1 cellular context compared by ENCODE assay signal in genomic region chr1:19882111-19883071, GRCh38.
TF ChIP-seq lines count a peak whose summit lies in the region.

Gene OTUD3, plus strand, starts transcription at chr1:19882395. Its CDS starts 119 bp downstream, at chr1:19882514.

TF ChIP-seq in K562, 482 proteins besides CTCF, POLR2A, EP300 and RAD21 (continued from another document and continues in another):
- 0 out of 2 replicates have a peak, but pooled peaks have one; percentile 18 for TF ChIP-seq SREBF1 (IDR thresholded peaks at IDR 0.05; ENCODE audit: borderline replicate concordance, low read depth, low read length)
- TF ChIP-seq ZNF175 (CRISPR knock-in tag; IDR thresholded peaks at IDR 0.05; ENCODE audit: low read depth): no peak
- TF ChIP-seq HDAC8 (tag; IDR thresholded peaks at IDR 0.05): no peak
- peak; percentile 86 for TF ChIP-seq ATF7 (IDR thresholded peaks at IDR 0.05)
- TF ChIP-seq ARHGAP35 (IDR thresholded peaks at IDR 0.05; ENCODE audit: partially characterized antibody): no peak
- TF ChIP-seq ARID4B (CRISPR knock-in tag; IDR thresholded peaks at IDR 0.05): peak; percentile 93
- TF ChIP-seq ARID3A (IDR thresholded peaks at IDR 0.05; ENCODE audit: borderline replicate concordance, low read depth, low read length): peak; percentile 49; the same call in 1 of the 2 replicates
- TF ChIP-seq ESRRA (IDR thresholded peaks at IDR 0.05; ENCODE audit: borderline replicate concordance, low read depth): peak; percentile 28; the same call in 1 of the 2 replicates
- TF ChIP-seq TFAM (CRISPR knock-in tag; conservative IDR thresholded peaks at IDR 0.05): no peak
- TF ChIP-seq GABPB2 (CRISPR knock-in tag; conservative IDR thresholded peaks at IDR 0.05): no peak
- TF ChIP-seq CBX5 (IDR thresholded peaks at IDR 0.05; ENCODE audit: borderline replicate concordance, low read depth): no peak
- peak; percentile 86 for TF ChIP-seq CREM (IDR thresholded peaks at IDR 0.05; ENCODE audit: low read depth)
- no peak for TF ChIP-seq NCOA1 (IDR thresholded peaks at IDR 0.05; ENCODE audit: low read depth)
- no peak for TF ChIP-seq ZNF384 (IDR thresholded peaks at IDR 0.05; ENCODE audit: low read depth, low read length)
- TF ChIP-seq LCOR (CRISPR knock-in tag; IDR thresholded peaks at IDR 0.05): no peak
- no peak; the same call in 1 of the 2 replicates for TF ChIP-seq DIDO1 (tag; IDR thresholded peaks at IDR 0.05; ENCODE audit: low read depth)
- no peak for TF ChIP-seq ZNF695 (CRISPR knock-in tag; IDR thresholded peaks at IDR 0.05)
- no peak for TF ChIP-seq XRCC3 (IDR thresholded peaks at IDR 0.05)
- TF ChIP-seq ZNF134 (CRISPR knock-in tag; conservative IDR thresholded peaks at IDR 0.05): no peak
- TF ChIP-seq MEIS2 (IDR thresholded peaks at IDR 0.05; ENCODE audit: partially characterized antibody): peak; percentile 87
- peak; percentile 99 for TF ChIP-seq USF2 (CRISPR knock-in tag; IDR thresholded peaks at IDR 0.05)
- TF ChIP-seq NELFE (IDR thresholded peaks at IDR 0.05; ENCODE audit: insufficient read depth, insufficient read length): no peak
- TF ChIP-seq ZC3H8 (IDR thresholded peaks at IDR 0.05): no peak
- TF ChIP-seq, protein P1, sequence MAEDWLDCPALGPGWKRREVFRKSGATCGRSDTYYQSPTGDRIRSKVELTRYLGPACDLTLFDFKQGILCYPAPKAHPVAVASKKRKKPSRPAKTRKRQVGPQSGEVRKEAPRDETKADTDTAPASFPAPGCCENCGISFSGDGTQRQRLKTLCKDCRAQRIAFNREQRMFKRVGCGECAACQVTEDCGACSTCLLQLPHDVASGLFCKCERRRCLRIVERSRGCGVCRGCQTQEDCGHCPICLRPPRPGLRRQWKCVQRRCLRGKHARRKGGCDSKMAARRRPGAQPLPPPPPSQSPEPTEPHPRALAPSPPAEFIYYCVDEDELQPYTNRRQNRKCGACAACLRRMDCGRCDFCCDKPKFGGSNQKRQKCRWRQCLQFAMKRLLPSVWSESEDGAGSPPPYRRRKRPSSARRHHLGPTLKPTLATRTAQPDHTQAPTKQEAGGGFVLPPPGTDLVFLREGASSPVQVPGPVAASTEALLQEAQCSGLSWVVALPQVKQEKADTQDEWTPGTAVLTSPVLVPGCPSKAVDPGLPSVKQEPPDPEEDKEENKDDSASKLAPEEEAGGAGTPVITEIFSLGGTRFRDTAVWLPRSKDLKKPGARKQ (CRISPR knock-in tag; IDR thresholded peaks at IDR 0.05): no peak
- TF ChIP-seq ZNF780A (CRISPR knock-in tag; IDR thresholded peaks at IDR 0.05): no peak
- TF ChIP-seq, protein P2, sequence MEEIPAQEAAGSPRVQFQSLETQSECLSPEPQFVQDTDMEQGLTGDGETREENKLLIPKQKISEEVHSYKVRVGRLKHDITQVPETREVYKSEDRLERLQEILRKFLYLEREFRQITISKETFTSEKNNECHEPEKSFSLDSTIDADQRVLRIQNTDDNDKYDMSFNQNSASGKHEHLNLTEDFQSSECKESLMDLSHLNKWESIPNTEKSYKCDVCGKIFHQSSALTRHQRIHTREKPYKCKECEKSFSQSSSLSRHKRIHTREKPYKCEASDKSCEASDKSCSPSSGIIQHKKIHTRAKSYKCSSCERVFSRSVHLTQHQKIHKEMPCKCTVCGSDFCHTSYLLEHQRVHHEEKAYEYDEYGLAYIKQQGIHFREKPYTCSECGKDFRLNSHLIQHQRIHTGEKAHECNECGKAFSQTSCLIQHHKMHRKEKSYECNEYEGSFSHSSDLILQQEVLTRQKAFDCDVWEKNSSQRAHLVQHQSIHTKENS (CRISPR knock-in tag; IDR thresholded peaks at IDR 0.05): no peak
- TF ChIP-seq, protein P3, sequence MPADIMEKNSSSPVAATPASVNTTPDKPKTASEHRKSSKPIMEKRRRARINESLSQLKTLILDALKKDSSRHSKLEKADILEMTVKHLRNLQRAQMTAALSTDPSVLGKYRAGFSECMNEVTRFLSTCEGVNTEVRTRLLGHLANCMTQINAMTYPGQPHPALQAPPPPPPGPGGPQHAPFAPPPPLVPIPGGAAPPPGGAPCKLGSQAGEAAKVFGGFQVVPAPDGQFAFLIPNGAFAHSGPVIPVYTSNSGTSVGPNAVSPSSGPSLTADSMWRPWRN (IDR thresholded peaks at IDR 0.05; ENCODE audit: low read depth): no peak
- TF ChIP-seq PML (IDR thresholded peaks at IDR 0.05; ENCODE audit: low read length): peak; percentile 49; the same call in 1 of the 2 replicates
- no peak for TF ChIP-seq ILK (tag; IDR thresholded peaks at IDR 0.05; ENCODE audit: borderline replicate concordance, low read depth)
- no peak for TF ChIP-seq GTF2F1 (IDR thresholded peaks at IDR 0.05; ENCODE audit: low read depth, low read length)
- no peak for TF ChIP-seq EWSR1 (IDR thresholded peaks at IDR 0.05; ENCODE audit: borderline replicate concordance, low read depth, partially characterized antibody)
- TF ChIP-seq STAT5A (IDR thresholded peaks at IDR 0.05; ENCODE audit: borderline replicate concordance, low read length): no peak
- TF ChIP-seq TSC22D4 (tag; IDR thresholded peaks at IDR 0.05): no peak
- TF ChIP-seq ZNF253 (CRISPR knock-in tag; conservative IDR thresholded peaks at IDR 0.05): no peak
- no peak for TF ChIP-seq KLF10 (CRISPR knock-in tag; IDR thresholded peaks at IDR 0.05)
- no peak for TF ChIP-seq PHTF2 (CRISPR knock-in tag; IDR thresholded peaks at IDR 0.05)
- TF ChIP-seq ATF6 (CRISPR knock-in tag; IDR thresholded peaks at IDR 0.05): no peak
- TF ChIP-seq ADNP (tag; IDR thresholded peaks at IDR 0.05): no peak
- TF ChIP-seq YY1 (IDR thresholded peaks at IDR 0.05; ENCODE audit: borderline replicate concordance in 1 of 3, control insufficient read depth in 1 of 3, extremely low read depth in 1 of 3, insufficient read depth in 3 of 3, insufficient read length in 1 of 3, insufficient replicate concordance in 2 of 3, low read depth in 1 of 3, low read length in 2 of 3): peak; percentile 58 to 94 (median 89)
- TF ChIP-seq HDAC2 (IDR thresholded peaks at IDR 0.05): no peak
- TF ChIP-seq GATA2 (CRISPR knock-in tag; IDR thresholded peaks at IDR 0.05): no peak
- no peak for TF ChIP-seq ZNF232 (CRISPR knock-in tag; IDR thresholded peaks at IDR 0.05)
- TF ChIP-seq, protein P4, sequence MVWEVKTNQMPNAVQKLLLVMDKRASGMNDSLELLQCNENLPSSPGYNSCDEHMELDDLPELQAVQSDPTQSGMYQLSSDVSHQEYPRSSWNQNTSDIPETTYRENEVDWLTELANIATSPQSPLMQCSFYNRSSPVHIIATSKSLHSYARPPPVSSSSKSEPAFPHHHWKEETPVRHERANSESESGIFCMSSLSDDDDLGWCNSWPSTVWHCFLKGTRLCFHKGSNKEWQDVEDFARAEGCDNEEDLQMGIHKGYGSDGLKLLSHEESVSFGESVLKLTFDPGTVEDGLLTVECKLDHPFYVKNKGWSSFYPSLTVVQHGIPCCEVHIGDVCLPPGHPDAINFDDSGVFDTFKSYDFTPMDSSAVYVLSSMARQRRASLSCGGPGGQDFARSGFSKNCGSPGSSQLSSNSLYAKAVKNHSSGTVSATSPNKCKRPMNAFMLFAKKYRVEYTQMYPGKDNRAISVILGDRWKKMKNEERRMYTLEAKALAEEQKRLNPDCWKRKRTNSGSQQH (CRISPR knock-in tag; IDR thresholded peaks at IDR 0.05): no peak
- TF ChIP-seq ZNF174 (CRISPR knock-in tag; IDR thresholded peaks at IDR 0.05): no peak
- TF ChIP-seq ZNF224 (CRISPR knock-in tag; IDR thresholded peaks at IDR 0.05): no peak
- no peak for TF ChIP-seq ZFP36 (IDR thresholded peaks at IDR 0.05; ENCODE audit: low read depth, low read length, partially characterized antibody)
- no peak for TF ChIP-seq FOXJ2 (tag; IDR thresholded peaks at IDR 0.05)
- TF ChIP-seq KDM1A (IDR thresholded peaks at IDR 0.05): no peak
- TF ChIP-seq NFIX (CRISPR knock-in tag; IDR thresholded peaks at IDR 0.05; ENCODE audit: low read depth): no peak
- TF ChIP-seq MNT (conservative IDR thresholded peaks at IDR 0.05): peak in 1 of 2 experiments; percentile 73; a peak in 2 of 4 replicates
- peak; percentile 95 for TF ChIP-seq L3MBTL2 (IDR thresholded peaks at IDR 0.05)
- TF ChIP-seq MEF2A (IDR thresholded peaks at IDR 0.05; ENCODE audit: control insufficient read depth, low read depth, low read length): no peak
- TF ChIP-seq FOXJ3 (CRISPR knock-in tag; IDR thresholded peaks at IDR 0.05): no peak
- TF ChIP-seq STAT5B (CRISPR knock-in tag; IDR thresholded peaks at IDR 0.05): no peak
- TF ChIP-seq HDGF (IDR thresholded peaks at IDR 0.05): no peak
- no peak for TF ChIP-seq ZNF77 (CRISPR knock-in tag; IDR thresholded peaks at IDR 0.05)
- no peak for TF ChIP-seq ZNF165 (CRISPR knock-in tag; IDR thresholded peaks at IDR 0.05; ENCODE audit: borderline replicate concordance)
